10 cellular contexts compared by ENCODE assay signal in genomic region chr10:101495324-101495925, GRCh38.
A peak's percentile ranks its signal among the peaks of the same experiment; 100 is the strongest.
DNase-seq lines count a peak whose midpoint lies in the region; ATAC-seq and TF ChIP-seq lines count a peak whose summit lies in the region.
"Had no signal": no experiment of that assay in that cellular context is flagged by ENCODE, and none has a peak within 500 bp of the region (broad histone marks: within the 10 kb centered on the region; RNA-seq: fewer than 3 reads in every experiment).

No MANE protein-coding gene starts in this region.

- peak; percentile 95 for ATAC-seq in WTC11
- ATAC-seq in activated T-cell treated with anti-CD3 and anti-CD28 coated beads, Interleukin-2, amount 50 U/mL, for 72 hours (replicated peaks in 1 of 2) = no peak

- no peak overlapping the region for H3K18ac ChIP-seq in mesendoderm (ENCODE audit: low read length)

- no peak overlapping the region for H2BK5ac ChIP-seq in mesendoderm (ENCODE audit: low read length)

- no peak overlapping the region for H3K4me2 ChIP-seq in mesendoderm (ENCODE audit: low read length)

- H3K36me3 ChIP-seq in mesendoderm (ENCODE audit: control insufficient read depth, insufficient read depth, low read length) = no peaks in the 10 kb centered on the region

- no peak overlapping the region for H2AK5ac ChIP-seq in mesendoderm (ENCODE audit: low read length)

- no peak for DNase-seq in GM10266 (ENCODE audit: extremely low spot score)
- DNase-seq in NAMALWA (ENCODE audit: low spot score) = peak; percentile 36
- DNase-seq in WTC11 (ENCODE audit: low spot score) = no peak
- peak; percentile 67 for DNase-seq in mesendoderm
- no peak for DNase-seq in activated T-cell treated with anti-CD3 and anti-CD28 coated beads, Interleukin-2, amount 50 U/mL, for 72 hours
- DNase-seq in GDM1 (lab: John Stamatoyannopoulos, UW) = no peak
- no peak for DNase-seq in midbrain (lab: John Stamatoyannopoulos, UW)
- DNase-seq: effector CD8-positive, alpha-beta T cell; GOT3; posterior cingulate gyrus had no signal

- no peak overlapping the region for H4K5ac ChIP-seq in mesendoderm (ENCODE audit: low read length)

- H3K4ac ChIP-seq in mesendoderm (ENCODE audit: low read depth, low read length) = no peak overlapping the region

- TF ChIP-seq CTCF in GM10266 (IDR thresholded peaks at IDR 0.05; ENCODE audit: control insufficient read depth, insufficient read depth, low read depth, missing control alignments) (peak; percentile 50), WTC11 (IDR thresholded peaks at IDR 0.05) (no peak)

- no peaks in the 10 kb centered on the region for H3K79me1 ChIP-seq in mesendoderm (ENCODE audit: low read length)

- H2BK120ac ChIP-seq in mesendoderm (ENCODE audit: low read depth, low read length) = no peak overlapping the region

- no peak overlapping the region for H3K23ac ChIP-seq in mesendoderm (ENCODE audit: low read length)

- no peak overlapping the region for H3K27ac ChIP-seq in mesendoderm (ENCODE audit: low read depth, low read length)

- no peaks in the 10 kb centered on the region for H3K79me2 ChIP-seq in mesendoderm (ENCODE audit: control insufficient read depth, insufficient read depth, low read length)

- H3K27me3 ChIP-seq in mesendoderm (ENCODE audit: insufficient read depth, low read length, poor library complexity) = no peaks in the 10 kb centered on the region

- H3K4me3 ChIP-seq in mesendoderm (ENCODE audit: low read length) = no peak overlapping the region

- H3K9ac ChIP-seq in mesendoderm (ENCODE audit: low read length) = no peak overlapping the region

- WGBS in mesendoderm (ENCODE audit: extremely low coverage, insufficient coverage, low lambda C conversion rate) = no CpG with 5 or more reads among the region's 4 CpGs

- no peak overlapping the region for H3K27ac Mint-ChIP-seq in WTC11
- H3K27ac Mint-ChIP-seq in activated T-cell treated with anti-CD3 and anti-CD28 coated beads, Interleukin-2, amount 50 U/mL, for 72 hours = no peak overlapping the region

- H3K4me3 Mint-ChIP-seq in WTC11 = no peak overlapping the region
- no peak overlapping the region for H3K4me3 Mint-ChIP-seq in activated T-cell treated with anti-CD3 and anti-CD28 coated beads, Interleukin-2, amount 50 U/mL, for 72 hours

- H3K36me3 Mint-ChIP-seq in WTC11 = no peaks in the 10 kb centered on the region
- H3K36me3 Mint-ChIP-seq in activated T-cell treated with anti-CD3 and anti-CD28 coated beads, Interleukin-2, amount 50 U/mL, for 72 hours (ENCODE audit: insufficient read depth in 2 of 2) = no peaks in the 10 kb centered on the region

- CTCF ChIA-PET in WTC11 (lab: Charles Lee) = interaction anchor here (0.6 to 3.4 kb wide), 17 partner anchors 8 to 400 kb away, joined by 3 to 26 read pairs (median 4); no protein-coding TSS in a partner anchor

- POLR2A ChIA-PET in WTC11 (lab: Charles Lee) = no interaction called here

- no peak overlapping the region for H3K56ac ChIP-seq in mesendoderm (ENCODE audit: low read length)

- H4K8ac ChIP-seq in mesendoderm (ENCODE audit: low read depth, low read length) = no peak overlapping the region

- H3K4me1 Mint-ChIP-seq in WTC11 = peaks cover 26% of the 10 kb centered on the region
- no peaks in the 10 kb centered on the region for H3K4me1 Mint-ChIP-seq in activated T-cell treated with anti-CD3 and anti-CD28 coated beads, Interleukin-2, amount 50 U/mL, for 72 hours (ENCODE audit: low read depth)

- no peaks in the 10 kb centered on the region for H3K4me1 ChIP-seq in mesendoderm (ENCODE audit: control insufficient read depth, low read depth, low read length)

- no peaks in the 10 kb centered on the region for H3K27me3 Mint-ChIP-seq in WTC11 (ENCODE audit: low read depth)
- no peaks in the 10 kb centered on the region for H3K27me3 Mint-ChIP-seq in activated T-cell treated with anti-CD3 and anti-CD28 coated beads, Interleukin-2, amount 50 U/mL, for 72 hours (ENCODE audit: low read depth)

- H3K9me3 Mint-ChIP-seq in WTC11 = no peaks in the 10 kb centered on the region
- no peaks in the 10 kb centered on the region for H3K9me3 Mint-ChIP-seq in activated T-cell treated with anti-CD3 and anti-CD28 coated beads, Interleukin-2, amount 50 U/mL, for 72 hours

- no peak overlapping the region for H2BK15ac ChIP-seq in mesendoderm (replicated peaks; ENCODE audit: low read depth)

TF ChIP-seq in WTC11, 78 proteins besides CTCF, POLR2A, EP300 and RAD21:
- TF ChIP-seq NFATC4 (CRISPR knock-in tag; IDR thresholded peaks at IDR 0.05) (no peak), ZNF317 (CRISPR knock-in tag; IDR thresholded peaks at IDR 0.05; ENCODE audit: borderline replicate concordance, low read depth) (peak; percentile 78)

Comparison
In these comparisons a context has a peak if more than half of its experiments do, and no peak if none do; other contexts are left out.
1. DNase-seq: peak in NAMALWA (single experiment) and mesendoderm (single experiment); none in GM10266 (single experiment), WTC11 (single experiment), activated T-cell treated with anti-CD3 and anti-CD28 coated beads, Interleukin-2, amount 50 U/mL, for 72 hours (0 of 2), GDM1 (single experiment) and midbrain (single experiment).